ENCODE assay signal across 1 cellular context in genomic region chr10:47423476-47423875, GRCh38.
TF ChIP-seq lines count a peak whose summit lies in the region.

No MANE protein-coding gene starts in this region.

TF ChIP-seq in HCT116, 20 proteins besides CTCF, POLR2A, EP300 and RAD21 (continued from another document):
- TF ChIP-seq REST (IDR thresholded peaks at IDR 0.05; ENCODE audit: low read depth) = no peak
- no peak for TF ChIP-seq TCF7L2 (IDR thresholded peaks at IDR 0.05; ENCODE audit: borderline replicate concordance, extremely low read depth, insufficient read depth, insufficient read length)
- no peak for TF ChIP-seq POLR2AphosphoS5 (IDR thresholded peaks at IDR 0.05; ENCODE audit: low read depth, low read length)
- no peak for TF ChIP-seq ELF1 (IDR thresholded peaks at IDR 0.05; ENCODE audit: borderline replicate concordance, low read depth)
- TF ChIP-seq YY1 (IDR thresholded peaks at IDR 0.05; ENCODE audit: extremely low read depth, insufficient replicate concordance, low read depth, low read length) = no peak
- no peak for TF ChIP-seq MAX (IDR thresholded peaks at IDR 0.05)
- TF ChIP-seq SP1 (IDR thresholded peaks at IDR 0.05; ENCODE audit: low read depth) = no peak
- TF ChIP-seq CBX3 (IDR thresholded peaks at IDR 0.05; ENCODE audit: low read depth) = no peak
- no peak for TF ChIP-seq ATF3 (IDR thresholded peaks at IDR 0.05)
- no peak for TF ChIP-seq EGR1 (IDR thresholded peaks at IDR 0.05; ENCODE audit: low read depth)
- TF ChIP-seq ZBTB33 (IDR thresholded peaks at IDR 0.05; ENCODE audit: extremely low read depth, insufficient replicate concordance, low read length) = no peak
TF ChIP-seq in HCT116: peak in this region for 0.
